Comparison of ENCODE assay signal across 9 cellular contexts in genomic region chr2:29295843-29296242, GRCh38.
DNase-seq lines count a peak whose midpoint lies in the region; ATAC-seq and TF ChIP-seq lines count a peak whose summit lies in the region.
"Had no signal": no experiment of that assay in that cellular context is flagged by ENCODE, and none has a peak within 500 bp of the region (broad histone marks: within the 10 kb centered on the region; RNA-seq: fewer than 3 reads in every experiment).

No MANE protein-coding gene starts in this region.

- H3K27me3 Mint-ChIP-seq in type B pancreatic cell: peaks cover 34% of the 10 kb centered on the region

- no peaks in the 10 kb centered on the region for H3K4me1 ChIP-seq in heart right ventricle

- TF ChIP-seq CTCF in heart right ventricle (IDR thresholded peaks at IDR 0.05) (peak in 7 of 9 donors; percentile 22 to 44 (median 27)), epithelial cell of esophagus (IDR thresholded peaks at IDR 0.05; ENCODE audit: insufficient read depth, low read depth, low read length, missing control alignments) (peak; percentile 60), type B pancreatic cell (conservative IDR thresholded peaks at IDR 0.05) (peak; percentile 58), lower leg skin (IDR thresholded peaks at IDR 0.05) (no peak)

- H3K36me3 ChIP-seq in heart right ventricle: no peaks in the 10 kb centered on the region

- no peaks in the 10 kb centered on the region for H3K4me1 Mint-ChIP-seq in type B pancreatic cell (ENCODE audit: unreplicated experiment)

- no peak overlapping the region for H3K27ac ChIP-seq in heart right ventricle

- intact Hi-C loops in heart right ventricle (cut with DNase I): loop anchor here in 6 of 10 donors (2.0 to 10.0 kb wide), 5 partner anchors 545 to 779 kb away; no protein-coding TSS in a partner anchor
- intact Hi-C loops in left cardiac atrium (cut with DNase I): loop anchor here in 1 of 2 donors (5.0 kb wide), 1 partner anchor 546 kb away; no protein-coding TSS in a partner anchor
- intact Hi-C loops in lower leg skin (cut with DNase I; ENCODE audit: low total_unique reads): no loop called here

- H3K27ac Mint-ChIP-seq in type B pancreatic cell: no peak overlapping the region

- no peaks in the 10 kb centered on the region for H3K9me3 Mint-ChIP-seq in type B pancreatic cell
- H3K9me3 Mint-ChIP-seq: activated T-cell treated with anti-CD3 and anti-CD28 coated beads, Interleukin-2, amount 50 U/mL, for 4 hours had no signal

- H3K27me3 ChIP-seq in heart right ventricle: peaks cover 0 to 38% (median 15%) of the 10 kb centered on the region in 7 donors

- no peak for TF ChIP-seq POLR2A in lower leg skin (IDR thresholded peaks at IDR 0.05)

- ATAC-seq in heart right ventricle (no peak), left cardiac atrium (no peak), GM18907 (IDR thresholded peaks at IDR 0.05; ENCODE audit: unreplicated experiment) (no peak)
- ATAC-seq: activated T-cell treated with anti-CD3 and anti-CD28 coated beads, Interleukin-2, amount 50 U/mL, for 4 hours had no signal

- DNase-seq in heart right ventricle (no peak), left cardiac atrium (no peak), NCI-H446 treated with DMSO at 0.1 percent for 48 hours (lab: John Stamatoyannopoulos, UW) (peak; percentile 22), epithelial cell of esophagus (ENCODE audit: low read depth) (peak; percentile 62), type B pancreatic cell (ENCODE audit: extremely low spot score, unreplicated experiment) (no peak), lower leg skin (ENCODE audit: low spot score in 2 of 2) (no peak)
- DNase-seq in central memory CD4-positive, alpha-beta T cell: no peak
- DNase-seq: activated T-cell treated with anti-CD3 and anti-CD28 coated beads, Interleukin-2, amount 50 U/mL, for 4 hours had no signal

- H3K36me3 Mint-ChIP-seq in type B pancreatic cell: no peaks in the 10 kb centered on the region

- WGBS in heart right ventricle, 2 donors: 35% methylated on average over 4 of the region's 4 CpGs
- WGBS in lower leg skin, 2 donors: 39 to 41% methylated on average over 4 of the region's 4 CpGs

- H3K9me3 ChIP-seq in heart right ventricle: no peaks in the 10 kb centered on the region

- H3K4me3 ChIP-seq in heart right ventricle: no peak overlapping the region
- no peak overlapping the region for H3K4me3 ChIP-seq in epithelial cell of esophagus (ENCODE audit: low read length)
- H3K4me3 ChIP-seq in lower leg skin (ENCODE audit: low read depth, poor library complexity, severe bottlenecking): no peak overlapping the region

- no peak overlapping the region for H3K4me3 Mint-ChIP-seq in type B pancreatic cell
- H3K4me3 Mint-ChIP-seq: activated T-cell treated with anti-CD3 and anti-CD28 coated beads, Interleukin-2, amount 50 U/mL, for 4 hours had no signal

Comparison
In these comparisons a context has a peak if more than half of its experiments do, and no peak if none do; other contexts are left out.
1. DNase-seq: peak in NCI-H446 treated with DMSO at 0.1 percent for 48 hours (single experiment) and epithelial cell of esophagus (single experiment); none in heart right ventricle (0 of 2), left cardiac atrium (single experiment), type B pancreatic cell (single experiment), central memory CD4-positive, alpha-beta T cell (single experiment) and lower leg skin (0 of 2).
2. CTCF ChIP-seq: peak in heart right ventricle (7 of 9), epithelial cell of esophagus (single experiment) and type B pancreatic cell (single experiment); none in lower leg skin (0 of 3).